In the genomic region with DNA sequence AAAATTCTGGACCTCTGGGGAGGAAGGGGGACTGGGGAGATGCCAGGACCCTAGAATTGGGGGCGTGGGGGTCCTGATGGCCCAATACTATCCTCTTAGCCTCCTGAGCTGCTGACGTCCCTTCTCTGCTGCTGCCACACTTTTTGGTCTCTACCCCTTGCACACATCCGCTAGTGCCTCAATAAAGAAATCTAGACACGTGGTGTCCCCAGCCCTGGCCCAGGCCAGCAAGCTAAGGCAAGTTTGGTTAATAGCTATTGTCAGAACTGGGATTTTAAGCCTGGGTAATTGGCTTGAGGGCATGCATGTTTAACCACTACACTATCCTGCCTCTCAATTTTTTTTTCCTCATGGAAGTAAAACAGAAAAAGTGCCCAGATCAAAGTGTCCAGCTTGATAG, we compare ENCODE assay signal across 2 cellular contexts.
TF ChIP-seq lines count a peak whose summit lies in the region.

No MANE protein-coding gene starts in this region.

TF ChIP-seq in liver, 16 proteins besides CTCF, POLR2A, EP300 and RAD21:
- TF ChIP-seq MAX (IDR thresholded peaks at IDR 0.05) (no peak), GABPA (IDR thresholded peaks at IDR 0.05 in 1 of 2, conservative IDR thresholded peaks at IDR 0.05 in 1 of 2) (no peak), EGR1 (IDR thresholded peaks at IDR 0.05; ENCODE audit: low read depth in 2 of 2) (no peak), YY1 (IDR thresholded peaks at IDR 0.05) (no peak), RXRA (IDR thresholded peaks at IDR 0.05) (no peak), HNF4G (IDR thresholded peaks at IDR 0.05) (no peak), FOXA1 (IDR thresholded peaks at IDR 0.05) (no peak), SP1 (IDR thresholded peaks at IDR 0.05) (no peak), HNF4A (conservative IDR thresholded peaks at IDR 0.05) (no peak), NR2F2 (IDR thresholded peaks at IDR 0.05) (no peak)
- TF ChIP-seq, protein P1, sequence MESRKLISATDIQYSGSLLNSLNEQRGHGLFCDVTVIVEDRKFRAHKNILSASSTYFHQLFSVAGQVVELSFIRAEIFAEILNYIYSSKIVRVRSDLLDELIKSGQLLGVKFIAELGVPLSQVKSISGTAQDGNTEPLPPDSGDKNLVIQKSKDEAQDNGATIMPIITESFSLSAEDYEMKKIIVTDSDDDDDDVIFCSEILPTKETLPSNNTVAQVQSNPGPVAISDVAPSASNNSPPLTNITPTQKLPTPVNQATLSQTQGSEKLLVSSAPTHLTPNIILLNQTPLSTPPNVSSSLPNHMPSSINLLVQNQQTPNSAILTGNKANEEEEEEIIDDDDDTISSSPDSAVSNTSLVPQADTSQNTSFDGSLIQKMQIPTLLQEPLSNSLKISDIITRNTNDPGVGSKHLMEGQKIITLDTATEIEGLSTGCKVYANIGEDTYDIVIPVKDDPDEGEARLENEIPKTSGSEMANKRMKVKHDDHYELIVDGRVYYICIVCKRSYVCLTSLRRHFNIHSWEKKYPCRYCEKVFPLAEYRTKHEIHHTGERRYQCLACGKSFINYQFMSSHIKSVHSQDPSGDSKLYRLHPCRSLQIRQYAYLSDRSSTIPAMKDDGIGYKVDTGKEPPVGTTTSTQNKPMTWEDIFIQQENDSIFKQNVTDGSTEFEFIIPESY (IDR thresholded peaks at IDR 0.05) = no peak
- TF ChIP-seq, protein P2, sequence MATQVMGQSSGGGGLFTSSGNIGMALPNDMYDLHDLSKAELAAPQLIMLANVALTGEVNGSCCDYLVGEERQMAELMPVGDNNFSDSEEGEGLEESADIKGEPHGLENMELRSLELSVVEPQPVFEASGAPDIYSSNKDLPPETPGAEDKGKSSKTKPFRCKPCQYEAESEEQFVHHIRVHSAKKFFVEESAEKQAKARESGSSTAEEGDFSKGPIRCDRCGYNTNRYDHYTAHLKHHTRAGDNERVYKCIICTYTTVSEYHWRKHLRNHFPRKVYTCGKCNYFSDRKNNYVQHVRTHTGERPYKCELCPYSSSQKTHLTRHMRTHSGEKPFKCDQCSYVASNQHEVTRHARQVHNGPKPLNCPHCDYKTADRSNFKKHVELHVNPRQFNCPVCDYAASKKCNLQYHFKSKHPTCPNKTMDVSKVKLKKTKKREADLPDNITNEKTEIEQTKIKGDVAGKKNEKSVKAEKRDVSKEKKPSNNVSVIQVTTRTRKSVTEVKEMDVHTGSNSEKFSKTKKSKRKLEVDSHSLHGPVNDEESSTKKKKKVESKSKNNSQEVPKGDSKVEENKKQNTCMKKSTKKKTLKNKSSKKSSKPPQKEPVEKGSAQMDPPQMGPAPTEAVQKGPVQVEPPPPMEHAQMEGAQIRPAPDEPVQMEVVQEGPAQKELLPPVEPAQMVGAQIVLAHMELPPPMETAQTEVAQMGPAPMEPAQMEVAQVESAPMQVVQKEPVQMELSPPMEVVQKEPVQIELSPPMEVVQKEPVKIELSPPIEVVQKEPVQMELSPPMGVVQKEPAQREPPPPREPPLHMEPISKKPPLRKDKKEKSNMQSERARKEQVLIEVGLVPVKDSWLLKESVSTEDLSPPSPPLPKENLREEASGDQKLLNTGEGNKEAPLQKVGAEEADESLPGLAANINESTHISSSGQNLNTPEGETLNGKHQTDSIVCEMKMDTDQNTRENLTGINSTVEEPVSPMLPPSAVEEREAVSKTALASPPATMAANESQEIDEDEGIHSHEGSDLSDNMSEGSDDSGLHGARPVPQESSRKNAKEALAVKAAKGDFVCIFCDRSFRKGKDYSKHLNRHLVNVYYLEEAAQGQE (IDR thresholded peaks at IDR 0.05) = no peak

TF ChIP-seq in HepG2, 621 proteins besides CTCF, POLR2A, EP300 and RAD21:
- TF ChIP-seq ZFP91 (CRISPR knock-in tag; IDR thresholded peaks at IDR 0.05; ENCODE audit: borderline replicate concordance) (no peak), ZNF629 (CRISPR knock-in tag; conservative IDR thresholded peaks at IDR 0.05) (no peak), ZNF788 (CRISPR knock-in tag; IDR thresholded peaks at IDR 0.05; ENCODE audit: borderline replicate concordance) (no peak), ZFYVE20 (CRISPR knock-in tag; IDR thresholded peaks at IDR 0.05; ENCODE audit: borderline replicate concordance, low read depth) (no peak), MAFK (conservative IDR thresholded peaks at IDR 0.05 in 1 of 2, IDR thresholded peaks at IDR 0.05 in 1 of 2; ENCODE audit: low read length in 2 of 2) (no peak), DNMT3B (CRISPR knock-in tag; conservative IDR thresholded peaks at IDR 0.05) (no peak), ZZZ3 (CRISPR knock-in tag; IDR thresholded peaks at IDR 0.05; ENCODE audit: borderline replicate concordance) (no peak), TRIM24 (CRISPR knock-in tag; IDR thresholded peaks at IDR 0.05) (no peak), GLI4 (CRISPR knock-in tag; IDR thresholded peaks at IDR 0.05; ENCODE audit: borderline replicate concordance) (no peak), SMYD3 (CRISPR knock-in tag; IDR thresholded peaks at IDR 0.05) (no peak), ZNF580 (CRISPR knock-in tag; IDR thresholded peaks at IDR 0.05; ENCODE audit: borderline replicate concordance, low read depth) (no peak), MXD1 (CRISPR knock-in tag; IDR thresholded peaks at IDR 0.05) (no peak), SMARCC2 (IDR thresholded peaks at IDR 0.05) (no peak), CEBPG (CRISPR knock-in tag; IDR thresholded peaks at IDR 0.05) (no peak), SKIL (CRISPR knock-in tag; IDR thresholded peaks at IDR 0.05; ENCODE audit: borderline replicate concordance) (no peak), STAT5B (CRISPR knock-in tag; IDR thresholded peaks at IDR 0.05) (no peak), REPIN1 (CRISPR knock-in tag; IDR thresholded peaks at IDR 0.05; ENCODE audit: borderline replicate concordance, low read depth) (no peak)
- TF ChIP-seq, protein P3, sequence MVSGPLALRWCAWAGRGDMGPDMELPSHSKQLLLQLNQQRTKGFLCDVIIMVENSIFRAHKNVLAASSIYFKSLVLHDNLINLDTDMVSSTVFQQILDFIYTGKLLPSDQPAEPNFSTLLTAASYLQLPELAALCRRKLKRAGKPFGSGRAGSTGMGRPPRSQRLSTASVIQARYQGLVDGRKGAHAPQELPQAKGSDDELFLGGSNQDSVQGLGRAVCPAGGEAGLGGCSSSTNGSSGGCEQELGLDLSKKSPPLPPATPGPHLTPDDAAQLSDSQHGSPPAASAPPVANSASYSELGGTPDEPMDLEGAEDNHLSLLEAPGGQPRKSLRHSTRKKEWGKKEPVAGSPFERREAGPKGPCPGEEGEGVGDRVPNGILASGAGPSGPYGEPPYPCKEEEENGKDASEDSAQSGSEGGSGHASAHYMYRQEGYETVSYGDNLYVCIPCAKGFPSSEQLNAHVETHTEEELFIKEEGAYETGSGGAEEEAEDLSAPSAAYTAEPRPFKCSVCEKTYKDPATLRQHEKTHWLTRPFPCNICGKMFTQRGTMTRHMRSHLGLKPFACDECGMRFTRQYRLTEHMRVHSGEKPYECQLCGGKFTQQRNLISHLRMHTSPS (CRISPR knock-in tag; IDR thresholded peaks at IDR 0.05; ENCODE audit: low read depth) = no peak
- TF ChIP-seq, protein P4, sequence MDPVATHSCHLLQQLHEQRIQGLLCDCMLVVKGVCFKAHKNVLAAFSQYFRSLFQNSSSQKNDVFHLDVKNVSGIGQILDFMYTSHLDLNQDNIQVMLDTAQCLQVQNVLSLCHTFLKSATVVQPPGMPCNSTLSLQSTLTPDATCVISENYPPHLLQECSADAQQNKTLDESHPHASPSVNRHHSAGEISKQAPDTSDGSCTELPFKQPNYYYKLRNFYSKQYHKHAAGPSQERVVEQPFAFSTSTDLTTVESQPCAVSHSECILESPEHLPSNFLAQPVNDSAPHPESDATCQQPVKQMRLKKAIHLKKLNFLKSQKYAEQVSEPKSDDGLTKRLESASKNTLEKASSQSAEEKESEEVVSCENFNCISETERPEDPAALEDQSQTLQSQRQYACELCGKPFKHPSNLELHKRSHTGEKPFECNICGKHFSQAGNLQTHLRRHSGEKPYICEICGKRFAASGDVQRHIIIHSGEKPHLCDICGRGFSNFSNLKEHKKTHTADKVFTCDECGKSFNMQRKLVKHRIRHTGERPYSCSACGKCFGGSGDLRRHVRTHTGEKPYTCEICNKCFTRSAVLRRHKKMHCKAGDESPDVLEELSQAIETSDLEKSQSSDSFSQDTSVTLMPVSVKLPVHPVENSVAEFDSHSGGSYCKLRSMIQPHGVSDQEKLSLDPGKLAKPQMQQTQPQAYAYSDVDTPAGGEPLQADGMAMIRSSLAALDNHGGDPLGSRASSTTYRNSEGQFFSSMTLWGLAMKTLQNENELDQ (CRISPR knock-in tag; IDR thresholded peaks at IDR 0.05; ENCODE audit: borderline replicate concordance) = no peak
- TF ChIP-seq, protein P5, sequence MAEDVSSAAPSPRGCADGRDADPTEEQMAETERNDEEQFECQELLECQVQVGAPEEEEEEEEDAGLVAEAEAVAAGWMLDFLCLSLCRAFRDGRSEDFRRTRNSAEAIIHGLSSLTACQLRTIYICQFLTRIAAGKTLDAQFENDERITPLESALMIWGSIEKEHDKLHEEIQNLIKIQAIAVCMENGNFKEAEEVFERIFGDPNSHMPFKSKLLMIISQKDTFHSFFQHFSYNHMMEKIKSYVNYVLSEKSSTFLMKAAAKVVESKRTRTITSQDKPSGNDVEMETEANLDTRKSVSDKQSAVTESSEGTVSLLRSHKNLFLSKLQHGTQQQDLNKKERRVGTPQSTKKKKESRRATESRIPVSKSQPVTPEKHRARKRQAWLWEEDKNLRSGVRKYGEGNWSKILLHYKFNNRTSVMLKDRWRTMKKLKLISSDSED (CRISPR knock-in tag; IDR thresholded peaks at IDR 0.05) = no peak
